19 cellular contexts compared by ENCODE assay signal in genomic region chr13:102897371-102898138, GRCh38.
"Had no signal": no experiment of that assay in that cellular context is flagged by ENCODE, and none has a peak within 500 bp of the region (broad histone marks: within the 10 kb centered on the region; RNA-seq: fewer than 3 reads in every experiment).

No MANE protein-coding gene starts in this region.

- ATAC-seq: activated CD4-positive, CD25-positive, alpha-beta regulatory T cell treated with anti-CD3 and anti-CD28 coated beads, Interleukin-2, amount 50 U/mL, for 24 hours; activated naive CD4-positive, alpha-beta T cell treated with anti-CD3 and anti-CD28 coated beads, Interleukin-2, amount 50 U/mL, for 72 hours; sciatic nerve had no signal

- H3K4me1 Mint-ChIP-seq: mesothelial cell of epicardium had no signal

- DNase-seq: activated effector memory CD4-positive, alpha-beta T cell treated with Interleukin-2 at 50 U/mL for 16 hours; activated T-cell treated with anti-CD3 and anti-CD28 coated beads, Interleukin-2, amount 50 U/mL, for 1 hour; amygdala; effector CD4-positive, alpha-beta T cell; foreskin melanocyte; islet precursor cell; posterior cingulate gyrus; stimulated activated CD4-positive, alpha-beta T cell treated with anti-CD3 and anti-CD28 coated beads, Interleukin-4, amount 100 ng/mL, for 1 hour; stimulated activated CD8-positive, alpha-beta memory T cell treated with anti-CD3 and anti-CD28 coated beads, Interleukin-4, amount 100 ng/mL, for 48 hours; stomach; T-helper 2 cell had no signal

- H3K36me3 Mint-ChIP-seq: activated naive CD4-positive, alpha-beta T cell treated with anti-CD3 and anti-CD28 coated beads, Interleukin-2, amount 50 U/mL, for 72 hours; mesothelial cell of epicardium had no signal

- H3K9me3 Mint-ChIP-seq: activated naive CD4-positive, alpha-beta T cell treated with anti-CD3 and anti-CD28 coated beads, Interleukin-2, amount 50 U/mL, for 72 hours; mesothelial cell of epicardium had no signal

- H3K27ac Mint-ChIP-seq: activated naive CD4-positive, alpha-beta T cell treated with anti-CD3 and anti-CD28 coated beads, Interleukin-2, amount 50 U/mL, for 72 hours; mesothelial cell of epicardium had no signal

- H3K4me3 ChIP-seq: coronary artery, stomach, thoracic aorta had no signal

- H3K4me3 Mint-ChIP-seq: mesothelial cell of epicardium had no signal

- FAIRE-seq: urothelium cell line had no signal

- H3K27me3 ChIP-seq: neutrophil, stomach had no signal

- H3K27ac ChIP-seq: coronary artery, neutrophil, stomach, thoracic aorta had no signal

- H3K36me3 ChIP-seq: neutrophil, stomach, thoracic aorta had no signal

- H3K9me3 ChIP-seq: neutrophil, stomach, thoracic aorta had no signal
